ENCODE assay signal across 27 cellular contexts in genomic region chr3:113034011-113034410, GRCh38. TPM values are rescaled to one million over a fixed set of nuclear protein-coding genes. Genes with fewer than 3 reads are reported as not detected.
DNase-seq lines count a peak whose midpoint lies in the region; ATAC-seq and TF ChIP-seq lines count a peak whose summit lies in the region.
"Had no signal": no experiment of that assay in that cellular context is flagged by ENCODE, and none has a peak within 500 bp of the region (broad histone marks: within the 10 kb centered on the region; RNA-seq: fewer than 3 reads in every experiment).

No MANE protein-coding gene starts in this region.

- no peak overlapping the region for H3K9ac ChIP-seq in H9 (ENCODE audit: extremely low read depth, insufficient read length, low read length)

- no peak overlapping the region for H3K4me3 Mint-ChIP-seq in central memory CD8-positive, alpha-beta T cell
- H3K4me3 Mint-ChIP-seq in H9 = no peak overlapping the region
- H3K4me3 Mint-ChIP-seq: CD14-positive monocyte had no signal

- no peak overlapping the region for H3K18ac ChIP-seq in H9 (ENCODE audit: insufficient read length, low read depth, low read length)

- no peak overlapping the region for H3K14ac ChIP-seq in H9 (ENCODE audit: insufficient read depth, low read length)

- H3K23ac ChIP-seq in H9 (ENCODE audit: insufficient read length, low read depth, low read length) = no peak overlapping the region

- no peak overlapping the region for H2AK5ac ChIP-seq in H9 (ENCODE audit: insufficient read length, low read length)

- no peak overlapping the region for H3K4me3 ChIP-seq in foreskin fibroblast (ENCODE audit: low read depth in 1 of 2, low read length in 2 of 2)
- H3K4me3 ChIP-seq: MG63 had no signal

- no peak overlapping the region for H4K5ac ChIP-seq in H9 (ENCODE audit: insufficient read length, low read depth, low read length)

- no peak overlapping the region for H2AFZ ChIP-seq in H9 (ENCODE audit: low read length)

- WGBS in H9 (ENCODE audit: extremely low coverage, insufficient read length, low lambda C conversion rate) = no CpG with 5 or more reads among the region's 2 CpGs

- no peaks in the 10 kb centered on the region for H4K20me1 ChIP-seq in H9 (ENCODE audit: control insufficient read depth, insufficient read depth, insufficient read length)

- H3K56ac ChIP-seq in H9 (ENCODE audit: insufficient read length, low read depth, low read length) = no peak overlapping the region

- no peak overlapping the region for H2BK12ac ChIP-seq in H9 (ENCODE audit: insufficient read length, low read depth, low read length)

- H3K27me3 Mint-ChIP-seq in central memory CD8-positive, alpha-beta T cell = no peaks in the 10 kb centered on the region
- H3K27me3 Mint-ChIP-seq in H9 (ENCODE audit: low read depth) = no peaks in the 10 kb centered on the region

- no peak overlapping the region for H2BK20ac ChIP-seq in H9 (ENCODE audit: low read depth, low read length, poor library complexity, severe bottlenecking)

- no peak for ATAC-seq in central memory CD8-positive, alpha-beta T cell (replicated peaks; ENCODE audit: extremely low read depth, poor library complexity, severe bottlenecking)
- no peak for ATAC-seq in GM18858 (IDR thresholded peaks at IDR 0.05; ENCODE audit: unreplicated experiment)
- ATAC-seq: HepG2 had no signal

- no peaks in the 10 kb centered on the region for H3K4me1 Mint-ChIP-seq in central memory CD8-positive, alpha-beta T cell
- peaks cover 5 to 10% of the 10 kb centered on the region in 2 experiments for H3K4me1 Mint-ChIP-seq in H9
- H3K4me1 Mint-ChIP-seq: CD14-positive monocyte had no signal

- H2BK5ac ChIP-seq in H9 (ENCODE audit: insufficient read length, low read length) = no peak overlapping the region

- no peaks in the 10 kb centered on the region for H3K23me2 ChIP-seq in H9 (ENCODE audit: insufficient read length, low read depth, low read length, poor library complexity, severe bottlenecking)

- H4K8ac ChIP-seq in H9 (replicated peaks; ENCODE audit: insufficient read length, low read depth, low read length) = no peak overlapping the region

- no peak overlapping the region for H4K91ac ChIP-seq in H9 (ENCODE audit: insufficient read length, low read depth, low read length)

- DNase-seq in NCI-H82 (lab: John Stamatoyannopoulos, UW) (peak; percentile 29), NCI-H82 treated with DMSO at 0.1 percent for 48 hours (lab: John Stamatoyannopoulos, UW; ENCODE audit: unreplicated experiment) (no peak), foreskin fibroblast (peak; percentile 32 to 66), stromal cell of bone marrow (ENCODE audit: low read depth) (peak; percentile 11), H9 (no peak)
- no peak for DNase-seq in central memory CD8-positive, alpha-beta T cell (ENCODE audit: low spot score in 2 of 2)
- DNase-seq in activated CD8-positive, alpha-beta memory T cell treated with anti-CD3 and anti-CD28 coated beads, Interleukin-2, amount 50 U/mL, for 4 hours = no peak
- DNase-seq: 8988T, ACHN, BE2C, Calu3, DMS79 treated with DMSO at 0.1 percent for 48 hours, GF-D8, KBM-7, MG63, NCI-H1105 treated with DMSO at 0.1 percent for 48 hours, NCI-H146, NCI-H2029, NCI-H524, NCI-H748 treated with DMSO at 0.1 percent for 48 hours, RPMI8226, SHP77 had no signal

- H3K27me3 ChIP-seq in H9 (ENCODE audit: insufficient read depth, low read length) = no peaks in the 10 kb centered on the region
- H3K27me3 ChIP-seq: BE2C, MG63 had no signal

- H3K27ac ChIP-seq in H9 (ENCODE audit: insufficient read length, low read depth, low read length) = no peak overlapping the region

- no peaks in the 10 kb centered on the region for H3K79me1 ChIP-seq in H9 (ENCODE audit: insufficient read depth, low read depth, low read length, poor library complexity, severe bottlenecking)

- no peaks in the 10 kb centered on the region for H3K9me3 Mint-ChIP-seq in central memory CD8-positive, alpha-beta T cell
- no peaks in the 10 kb centered on the region for H3K9me3 Mint-ChIP-seq in H9
- H3K9me3 Mint-ChIP-seq: CD14-positive monocyte had no signal

- H3K9me3 ChIP-seq in H9 (ENCODE audit: control insufficient read depth, low read depth, low read length) = no peaks in the 10 kb centered on the region
- H3K9me3 ChIP-seq: BE2C, MG63 had no signal

- TF ChIP-seq CTCF in foreskin fibroblast (IDR thresholded peaks at IDR 0.05; ENCODE audit: low read depth, low read length) (no peak), H9 (conservative IDR thresholded peaks at IDR 0.05) (no peak)

- H3K36me3 Mint-ChIP-seq in central memory CD8-positive, alpha-beta T cell (ENCODE audit: insufficient read depth) = no peaks in the 10 kb centered on the region
- H3K36me3 Mint-ChIP-seq in H9 (ENCODE audit: insufficient read depth in 1 of 3, low read depth in 3 of 3) = no peaks in the 10 kb centered on the region
- H3K36me3 Mint-ChIP-seq: CD14-positive monocyte had no signal

- H2BK120ac ChIP-seq in H9 (ENCODE audit: low read depth, low read length, poor library complexity, severe bottlenecking) = no peak overlapping the region

- H3K4me1 ChIP-seq in H9 (ENCODE audit: insufficient read depth, low read length) = no peaks in the 10 kb centered on the region
- H3K4me1 ChIP-seq: BE2C had no signal

- H3K4ac ChIP-seq in H9 (ENCODE audit: low read depth, low read length) = no peak overlapping the region

- no peaks in the 10 kb centered on the region for H3K79me2 ChIP-seq in H9 (ENCODE audit: insufficient read depth, low read length)

- H2BK15ac ChIP-seq in H9 (ENCODE audit: low read depth, low read length) = no peak overlapping the region

- H3K4me2 ChIP-seq in H9 (ENCODE audit: insufficient read depth, insufficient read length, low read length) = no peak overlapping the region

- no peak overlapping the region for H3T11ph ChIP-seq in H9 (ENCODE audit: low read length)

- peak overlapping the region; percentile 62 for H3K27ac Mint-ChIP-seq in central memory CD8-positive, alpha-beta T cell (ENCODE audit: low read depth)
- no peak overlapping the region for H3K27ac Mint-ChIP-seq in H9
- H3K27ac Mint-ChIP-seq: CD14-positive monocyte had no signal

RNA-seq across cellular contexts. Expression of gene GTPBP8, which starts 43.2 kb away (rescaled TPM):
- 29.8 and 31.1 TPM in 2 replicates for total RNA-seq in H9 (2021)

RNA-seq across cellular contexts. Expression of gene CD200R1, which starts 59.1 kb away (rescaled TPM):
- not detected in 2 replicates for total RNA-seq in H9 (2021)
- total RNA-seq: Calu3, HepG2, HT1080, SK-MEL-5 had no signal

Comparison
In these comparisons a context has a peak if more than half of its experiments do, and no peak if none do; other contexts are left out.
1. DNase-seq: peak in NCI-H82 (single experiment), foreskin fibroblast (2 of 2) and stromal cell of bone marrow (single experiment); none in NCI-H82 treated with DMSO at 0.1 percent for 48 hours (single experiment), central memory CD8-positive, alpha-beta T cell (0 of 2), activated CD8-positive, alpha-beta memory T cell treated with anti-CD3 and anti-CD28 coated beads, Interleukin-2, amount 50 U/mL, for 4 hours (single experiment) and H9 (single experiment).